ENCODE assay signal across 15 cellular contexts in the genomic region with DNA sequence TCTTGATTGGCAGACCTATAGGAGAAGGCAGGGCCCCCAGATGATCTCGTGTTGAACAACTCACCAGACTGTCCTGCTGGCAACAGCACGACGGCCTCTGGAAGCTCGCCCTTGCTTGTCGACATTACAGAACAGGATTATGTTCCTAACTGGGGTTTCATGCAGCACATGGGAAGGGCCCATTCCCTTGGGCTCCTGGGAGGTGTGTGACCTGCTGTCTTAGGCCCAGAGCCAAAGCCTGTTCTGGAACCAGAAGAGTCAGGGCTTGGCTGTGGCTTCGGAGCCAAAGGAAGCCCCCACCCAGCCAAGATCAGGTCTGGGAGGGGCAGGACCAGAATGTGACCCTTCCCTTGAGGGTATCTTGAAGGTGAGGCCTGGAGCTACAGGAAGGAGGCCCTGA. TPM values are rescaled to one million over a fixed set of nuclear protein-coding genes. Genes with fewer than 3 reads are reported as not detected.
DNase-seq lines count a peak whose midpoint lies in the region; ATAC-seq and TF ChIP-seq lines count a peak whose summit lies in the region.
"Had no signal": no experiment of that assay in that cellular context is flagged by ENCODE, and none has a peak within 500 bp of the region (broad histone marks: within the 10 kb centered on the region; RNA-seq: fewer than 3 reads in every experiment).

No MANE protein-coding gene starts in this region.

- no peak overlapping the region for H3K4me3 Mint-ChIP-seq in CD4-positive, alpha-beta T cell
- H3K4me3 Mint-ChIP-seq in memory B cell, result no peak overlapping the region

- TF ChIP-seq CTCF in CD4-positive, alpha-beta T cell (IDR thresholded peaks at IDR 0.05), result no peak
- TF ChIP-seq CTCF in left lung (IDR thresholded peaks at IDR 0.05), result no peak
- TF ChIP-seq CTCF in thyroid gland (IDR thresholded peaks at IDR 0.05), result no peak

- TF ChIP-seq POLR2A in thyroid gland (IDR thresholded peaks at IDR 0.05), result no peak

- H3K36me3 ChIP-seq in KOPT-K1 (ENCODE audit: insufficient read depth, low read length) (no peaks in the 10 kb centered on the region), left lung (no peaks in the 10 kb centered on the region), thyroid gland (no peaks in the 10 kb centered on the region)
- no peaks in the 10 kb centered on the region for H3K36me3 ChIP-seq in effector memory CD4-positive, alpha-beta T cell (ENCODE audit: control insufficient read depth, insufficient read depth, low read length)
- H3K36me3 ChIP-seq: neutrophil had no signal

- WGBS in thyroid gland, 2 donors, result 81 to 88% methylated on average over 6 of the region's 6 CpGs

- H3K27me3 ChIP-seq in CD4-positive, alpha-beta T cell (ENCODE audit: control insufficient read depth, insufficient read depth, low read length), result no peaks in the 10 kb centered on the region
- H3K27me3 ChIP-seq in effector memory CD4-positive, alpha-beta T cell (replicated peaks; ENCODE audit: control insufficient read depth, insufficient read depth, low read length, poor library complexity, severe bottlenecking), result no peaks in the 10 kb centered on the region
- H3K27me3 ChIP-seq in left lung (no peaks in the 10 kb centered on the region), thyroid gland (no peaks in the 10 kb centered on the region)
- H3K27me3 ChIP-seq: neutrophil had no signal

- intact Hi-C loops in CD4-positive, alpha-beta T cell (cut with DNase I, micrococcal nuclease), result no loop called here
- intact Hi-C loops in left lung (cut with DNase I), result no loop called here
- intact Hi-C loops in thyroid gland (cut with DNase I), result no loop called here

- peak overlapping the region; percentile 100 for H3K27ac Mint-ChIP-seq in CD4-positive, alpha-beta T cell
- peak overlapping the region; percentile 65 for H3K27ac Mint-ChIP-seq in memory B cell

- peaks cover 10% of the 10 kb centered on the region for H3K36me3 Mint-ChIP-seq in CD4-positive, alpha-beta T cell (ENCODE audit: low read depth)
- H3K36me3 Mint-ChIP-seq in memory B cell, result peaks cover 2% of the 10 kb centered on the region

- POLR2A ChIA-PET in CD4-positive, alpha-beta T cell (lab: Charles Lee), result interaction anchor here (1.6 to 4.1 kb wide), 2 partner anchors 31 to 35 kb away, joined by 5 to 61 read pairs; no protein-coding TSS in a partner anchor

- H3K9me3 Mint-ChIP-seq in CD4-positive, alpha-beta T cell, result no peaks in the 10 kb centered on the region
- H3K9me3 Mint-ChIP-seq in memory B cell, result peaks cover 2% of the 10 kb centered on the region

- DNase-seq in CD4-positive, alpha-beta T cell, result no peak
- DNase-seq in effector memory CD4-positive, alpha-beta T cell, result no peak
- no peak for DNase-seq in memory B cell (ENCODE audit: low spot score in 2 of 2)
- no peak for DNase-seq in left lung
- no peak for DNase-seq in activated T-cell treated with anti-CD3 and anti-CD28 coated beads for 4 hours
- no peak for DNase-seq in thyroid gland
- DNase-seq: Calu3, hippocampal formation, midbrain, NCI-H2029, NCI-H510A, retina, T-helper 2 cell had no signal

- H3K4me1 ChIP-seq in effector memory CD4-positive, alpha-beta T cell (ENCODE audit: control insufficient read depth, insufficient read depth, low read length, poor library complexity, severe bottlenecking), result peaks cover 25% of the 10 kb centered on the region
- H3K4me1 ChIP-seq in left lung (peaks cover 0 to 22% of the 10 kb centered on the region in 2 donors), thyroid gland (peaks cover 0 to 12% of the 10 kb centered on the region in 2 donors)

- peak overlapping the region; percentile 94 for H3K27ac ChIP-seq in CD4-positive, alpha-beta T cell (ENCODE audit: low read depth, low read length)
- H3K27ac ChIP-seq in KOPT-K1 (ENCODE audit: low read depth, low read length, poor library complexity, severe bottlenecking) (peak overlapping the region; percentile 4), left lung (no peak overlapping the region), thyroid gland (peak overlapping the region in 1 of 3 donors; percentile 5)
- H3K27ac ChIP-seq in effector memory CD4-positive, alpha-beta T cell (ENCODE audit: insufficient read depth, low read length, poor library complexity, severe bottlenecking), result peak overlapping the region; percentile 80
- H3K27ac ChIP-seq: neutrophil had no signal

- H3K4me1 Mint-ChIP-seq in CD4-positive, alpha-beta T cell (ENCODE audit: low read depth), result peaks cover 89% of the 10 kb centered on the region
- H3K4me1 Mint-ChIP-seq in memory B cell, result peaks cover 40% of the 10 kb centered on the region

- CTCF ChIA-PET in CD4-positive, alpha-beta T cell (lab: Charles Lee), result interaction anchor here (2.0 kb wide), 1 partner anchor 35 kb away, joined by 4 read pairs; no protein-coding TSS in a partner anchor

- no peak overlapping the region for H3K4me3 ChIP-seq in effector memory CD4-positive, alpha-beta T cell (ENCODE audit: insufficient read depth, low read depth, low read length, poor library complexity, severe bottlenecking)
- H3K4me3 ChIP-seq in left lung, result no peak overlapping the region
- no peak overlapping the region for H3K4me3 ChIP-seq in thyroid gland (replicated peaks in 1 of 3)

- no peak for ATAC-seq in CD4-positive, alpha-beta T cell (ENCODE audit: poor library complexity)
- ATAC-seq in memory B cell (ENCODE audit: low read depth) (no peak), left lung (no peak)

- H3K27me3 Mint-ChIP-seq in CD4-positive, alpha-beta T cell, result no peaks in the 10 kb centered on the region
- H3K27me3 Mint-ChIP-seq in memory B cell, result peaks cover 2% of the 10 kb centered on the region

- H3K9me3 ChIP-seq in CD4-positive, alpha-beta T cell (ENCODE audit: control insufficient read depth, low read length), result no peaks in the 10 kb centered on the region
- H3K9me3 ChIP-seq in KOPT-K1 (ENCODE audit: insufficient read depth, low read length, poor library complexity, severe bottlenecking), result no peaks in the 10 kb centered on the region
- no peaks in the 10 kb centered on the region for H3K9me3 ChIP-seq in effector memory CD4-positive, alpha-beta T cell (ENCODE audit: control insufficient read depth, low read length)
- no peaks in the 10 kb centered on the region for H3K9me3 ChIP-seq in left lung
- no peaks in the 10 kb centered on the region for H3K9me3 ChIP-seq in thyroid gland
- H3K9me3 ChIP-seq: neutrophil had no signal

RNA-seq across cellular contexts. Expression of a gene that starts 36.9 kb away (rescaled TPM):
- total RNA-seq in CD4-positive, alpha-beta T cell, result 100 to 1,000 TPM; 752 to 758 TPM
- total RNA-seq in left lung, result 100 to 1,000 TPM; 173 to 196 TPM
- 100 to 1,000 TPM in 3 of 4 donors, 10 to 100 TPM in 1; 84.8 to 162 (median 127) TPM for total RNA-seq in thyroid gland

Comparison
In these comparisons a context has a peak if more than half of its experiments do, and no peak if none do; other contexts are left out.
1. H3K27ac ChIP-seq: peak in CD4-positive, alpha-beta T cell (single experiment), KOPT-K1 (single experiment) and effector memory CD4-positive, alpha-beta T cell (single experiment); none in left lung (0 of 2).